In the genomic region with DNA sequence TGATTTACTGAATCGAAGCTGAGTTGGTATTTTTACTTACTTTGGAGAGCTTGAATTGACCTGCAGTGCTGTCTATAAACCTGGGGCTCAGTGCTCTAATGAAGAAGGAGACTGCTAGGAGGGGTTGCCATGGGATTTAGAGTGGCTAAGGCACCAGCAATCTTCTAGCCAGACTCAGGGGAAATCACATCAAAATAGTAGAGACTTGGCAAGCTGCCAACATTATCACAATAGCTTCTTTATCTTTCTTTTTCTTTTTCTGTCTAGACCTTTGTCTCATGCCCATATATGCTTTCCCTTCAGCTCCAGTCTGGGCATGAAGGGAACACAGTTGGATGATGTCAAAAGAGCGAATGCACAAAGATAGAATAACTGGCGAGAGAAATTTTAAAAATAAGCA, we compare ENCODE assay signal across 20 cellular contexts.
DNase-seq lines count a peak whose midpoint lies in the region; ATAC-seq and TF ChIP-seq lines count a peak whose summit lies in the region.
"Had no signal": no experiment of that assay in that cellular context is flagged by ENCODE, and none has a peak within 500 bp of the region (broad histone marks: within the 10 kb centered on the region; RNA-seq: fewer than 3 reads in every experiment).

No MANE protein-coding gene starts in this region.

- H3K27me3 ChIP-seq in SK-N-SH (ENCODE audit: insufficient read depth) = no peaks in the 10 kb centered on the region
- H3K27me3 ChIP-seq: colonic mucosa, right atrium auricular region, vagina had no signal

- H3K9me3 ChIP-seq in SK-N-SH = no peaks in the 10 kb centered on the region; the same call in 1 of the 2 replicates
- H3K9me3 ChIP-seq: A549, colonic mucosa, right atrium auricular region, vagina had no signal

- H3K27ac Mint-ChIP-seq in glutamatergic neuron (ENCODE audit: unreplicated experiment) = no peak overlapping the region
- H3K27ac Mint-ChIP-seq in activated CD4-positive, alpha-beta T cell treated with anti-CD3 and anti-CD28 coated beads, Interleukin-2, amount 10 ng/mL, durations not matched to agents 7 days and 5 days = no peak overlapping the region
- H3K27ac Mint-ChIP-seq: CD4-positive, alpha-beta T cell; GM23338; T-helper 2 cell treated with Interferon-gamma antibody and Interleukin-4, amounts not matched to agents 5 μg/mL and 100 μg/mL, for 36 hours had no signal

- no peaks in the 10 kb centered on the region for H3K9me2 ChIP-seq in SK-N-SH

- no peaks in the 10 kb centered on the region for H4K20me1 ChIP-seq in SK-N-SH (ENCODE audit: insufficient read depth)

- H3K36me3 ChIP-seq in SK-N-SH (replicated peaks in 1 of 2; ENCODE audit: control insufficient read depth in 1 of 2, insufficient read depth in 2 of 2, low read length in 1 of 2) = no peaks in the 10 kb centered on the region
- H3K36me3 ChIP-seq: colonic mucosa, right atrium auricular region, vagina had no signal

- no peaks in the 10 kb centered on the region for H3K9me3 Mint-ChIP-seq in glutamatergic neuron (ENCODE audit: unreplicated experiment)
- no peaks in the 10 kb centered on the region for H3K9me3 Mint-ChIP-seq in activated CD4-positive, alpha-beta T cell treated with anti-CD3 and anti-CD28 coated beads, Interleukin-2, amount 10 ng/mL, durations not matched to agents 7 days and 5 days
- H3K9me3 Mint-ChIP-seq: CD4-positive, alpha-beta T cell; GM23338; T-helper 2 cell treated with Interferon-gamma antibody and Interleukin-4, amounts not matched to agents 5 μg/mL and 100 μg/mL, for 36 hours had no signal

- TF ChIP-seq CTCF in SK-N-SH (IDR thresholded peaks at IDR 0.05) = no peak
- TF ChIP-seq CTCF in glutamatergic neuron (IDR thresholded peaks at IDR 0.05; ENCODE audit: partially characterized antibody, unreplicated experiment) = no peak

- H3K79me2 ChIP-seq in SK-N-SH (ENCODE audit: insufficient read depth) = no peaks in the 10 kb centered on the region

- H2AFZ ChIP-seq in SK-N-SH (ENCODE audit: low read depth) = no peak overlapping the region
- H2AFZ ChIP-seq: GM23338 had no signal

- TF ChIP-seq RAD21 in Ishikawa (IDR thresholded peaks at IDR 0.05; ENCODE audit: low read depth) (no peak), SK-N-SH (IDR thresholded peaks at IDR 0.05; ENCODE audit: low read length) (no peak)

- H3K27me3 Mint-ChIP-seq in glutamatergic neuron (ENCODE audit: unreplicated experiment) = peaks cover 2% of the 10 kb centered on the region
- no peaks in the 10 kb centered on the region for H3K27me3 Mint-ChIP-seq in activated CD4-positive, alpha-beta T cell treated with anti-CD3 and anti-CD28 coated beads, Interleukin-2, amount 10 ng/mL, durations not matched to agents 7 days and 5 days
- H3K27me3 Mint-ChIP-seq: CD4-positive, alpha-beta T cell had no signal

- CTCF ChIA-PET in SK-N-SH (lab: Yijun Ruan, JAX) = no interaction called here
- CTCF ChIA-PET in activated CD4-positive, alpha-beta T cell treated with anti-CD3 and anti-CD28 coated beads, Interleukin-2, amount 10 ng/mL, durations not matched to agents 7 days and 5 days (lab: Charles Lee) = no interaction called here

- peak overlapping the region in 1 of 2 experiments; percentile 22; a peak in 1 of 4 replicates for H3K27ac ChIP-seq in SK-N-SH (ENCODE audit: low read depth in 2 of 2, low read length in 1 of 2)
- H3K27ac ChIP-seq: A549, colonic mucosa, right atrium auricular region, vagina had no signal

- ATAC-seq in HG03045 (IDR thresholded peaks at IDR 0.05; ENCODE audit: unreplicated experiment) = no peak
- ATAC-seq: A549, GM23338 had no signal

- no peak overlapping the region for H3K4me3 ChIP-seq in SK-N-SH (ENCODE audit: low read depth in 2 of 2, low read length in 1 of 2)
- H3K4me3 ChIP-seq: A549, colonic mucosa, GM23338, right atrium auricular region, vagina had no signal

- DNase-seq in NCI-H1436 (lab: John Stamatoyannopoulos, UW) (peak; percentile 2), NCI-H1436 treated with DMSO at 0.1 percent for 48 hours (lab: John Stamatoyannopoulos, UW) (no peak), SK-N-SH (peak; percentile 10), left kidney (ENCODE audit: low read depth, low spot score) (peak; percentile 2), glutamatergic neuron (no peak)
- DNase-seq in activated CD4-positive, alpha-beta T cell treated with anti-CD3 and anti-CD28 coated beads, Interleukin-2, amount 10 ng/mL, durations not matched to agents 7 days and 5 days = no peak
- DNase-seq: activated CD4-positive, CD25-positive, alpha-beta regulatory T cell treated with anti-CD3 and anti-CD28 coated beads, Interleukin-2, amount 50 U/mL, for 72 hours; aorta; CD4-positive, alpha-beta T cell; colonic mucosa; GDM1; NCI-H187 treated with DMSO at 0.1 percent for 48 hours; NK-92 treated with Interleukin-12 subunit alpha and Interleukin-12 subunit beta, amount 100 ng/mL, for 24 hours had no signal

- WGBS in SK-N-SH (ENCODE audit: low lambda C conversion rate) = 89% methylated on average over 3 of the region's 3 CpGs

- H3K36me3 Mint-ChIP-seq in glutamatergic neuron (ENCODE audit: unreplicated experiment) = no peaks in the 10 kb centered on the region
- H3K36me3 Mint-ChIP-seq in activated CD4-positive, alpha-beta T cell treated with anti-CD3 and anti-CD28 coated beads, Interleukin-2, amount 10 ng/mL, durations not matched to agents 7 days and 5 days (ENCODE audit: low read depth) = no peaks in the 10 kb centered on the region

- TF ChIP-seq EP300 in Ishikawa (IDR thresholded peaks at IDR 0.05; ENCODE audit: borderline replicate concordance) (no peak), SK-N-SH (IDR thresholded peaks at IDR 0.05; ENCODE audit: borderline replicate concordance in 1 of 2, low read depth in 1 of 2, low read length in 1 of 2) (no peak)

- POLR2A ChIA-PET in SK-N-SH (lab: Yijun Ruan, JAX) = no interaction called here
- POLR2A ChIA-PET in activated CD4-positive, alpha-beta T cell treated with anti-CD3 and anti-CD28 coated beads, Interleukin-2, amount 10 ng/mL, durations not matched to agents 7 days and 5 days (lab: Charles Lee) = no interaction called here

- peaks cover 9% of the 10 kb centered on the region for H3F3A ChIP-seq in SK-N-SH (replicated peaks; ENCODE audit: insufficient read depth)

- H3K4me3 Mint-ChIP-seq in glutamatergic neuron (ENCODE audit: unreplicated experiment) = no peak overlapping the region
- no peak overlapping the region for H3K4me3 Mint-ChIP-seq in activated CD4-positive, alpha-beta T cell treated with anti-CD3 and anti-CD28 coated beads, Interleukin-2, amount 10 ng/mL, durations not matched to agents 7 days and 5 days
- H3K4me3 Mint-ChIP-seq: CD4-positive, alpha-beta T cell; GM23338; T-helper 2 cell treated with Interferon-gamma antibody and Interleukin-4, amounts not matched to agents 5 μg/mL and 100 μg/mL, for 36 hours had no signal

- peaks cover 2% of the 10 kb centered on the region for H3K4me1 Mint-ChIP-seq in glutamatergic neuron (ENCODE audit: low read depth, unreplicated experiment)
- H3K4me1 Mint-ChIP-seq in activated CD4-positive, alpha-beta T cell treated with anti-CD3 and anti-CD28 coated beads, Interleukin-2, amount 10 ng/mL, durations not matched to agents 7 days and 5 days = no peaks in the 10 kb centered on the region
- H3K4me1 Mint-ChIP-seq: GM23338 had no signal

- H3K4me2 ChIP-seq in SK-N-SH = no peak overlapping the region
- H3K4me2 ChIP-seq: A549, GM23338 had no signal

- peaks cover 3 to 6% of the 10 kb centered on the region in 2 experiments; a peak in 3 of 4 replicates for H3K4me1 ChIP-seq in SK-N-SH (ENCODE audit: control insufficient read depth in 1 of 2, insufficient read depth in 2 of 2, low read depth in 1 of 2, low read length in 1 of 2)
- H3K4me1 ChIP-seq: colonic mucosa, right atrium auricular region, vagina had no signal

- H3K9ac ChIP-seq in SK-N-SH = no peak overlapping the region

TF ChIP-seq in Ishikawa, 13 proteins besides CTCF, POLR2A, EP300 and RAD21:
- TF ChIP-seq NFIC (IDR thresholded peaks at IDR 0.05) (peak; percentile 86), CREB1 (IDR thresholded peaks at IDR 0.05; ENCODE audit: low read depth) (no peak)

TF ChIP-seq in SK-N-SH, 30 proteins besides CTCF, POLR2A, EP300 and RAD21:
- TF ChIP-seq GABPA (IDR thresholded peaks at IDR 0.05; ENCODE audit: low read depth) (no peak), NFIC (IDR thresholded peaks at IDR 0.05; ENCODE audit: borderline replicate concordance) (peak; percentile 79)

Comparison
In these comparisons a context has a peak if more than half of its experiments do, and no peak if none do; other contexts are left out.
1. DNase-seq: peak in NCI-H1436 (single experiment), SK-N-SH (single experiment) and left kidney (single experiment); none in NCI-H1436 treated with DMSO at 0.1 percent for 48 hours (single experiment), glutamatergic neuron (single experiment) and activated CD4-positive, alpha-beta T cell treated with anti-CD3 and anti-CD28 coated beads, Interleukin-2, amount 10 ng/mL, durations not matched to agents 7 days and 5 days (single experiment).